ENCODE assay signal across 1 cellular context in the genomic region with DNA sequence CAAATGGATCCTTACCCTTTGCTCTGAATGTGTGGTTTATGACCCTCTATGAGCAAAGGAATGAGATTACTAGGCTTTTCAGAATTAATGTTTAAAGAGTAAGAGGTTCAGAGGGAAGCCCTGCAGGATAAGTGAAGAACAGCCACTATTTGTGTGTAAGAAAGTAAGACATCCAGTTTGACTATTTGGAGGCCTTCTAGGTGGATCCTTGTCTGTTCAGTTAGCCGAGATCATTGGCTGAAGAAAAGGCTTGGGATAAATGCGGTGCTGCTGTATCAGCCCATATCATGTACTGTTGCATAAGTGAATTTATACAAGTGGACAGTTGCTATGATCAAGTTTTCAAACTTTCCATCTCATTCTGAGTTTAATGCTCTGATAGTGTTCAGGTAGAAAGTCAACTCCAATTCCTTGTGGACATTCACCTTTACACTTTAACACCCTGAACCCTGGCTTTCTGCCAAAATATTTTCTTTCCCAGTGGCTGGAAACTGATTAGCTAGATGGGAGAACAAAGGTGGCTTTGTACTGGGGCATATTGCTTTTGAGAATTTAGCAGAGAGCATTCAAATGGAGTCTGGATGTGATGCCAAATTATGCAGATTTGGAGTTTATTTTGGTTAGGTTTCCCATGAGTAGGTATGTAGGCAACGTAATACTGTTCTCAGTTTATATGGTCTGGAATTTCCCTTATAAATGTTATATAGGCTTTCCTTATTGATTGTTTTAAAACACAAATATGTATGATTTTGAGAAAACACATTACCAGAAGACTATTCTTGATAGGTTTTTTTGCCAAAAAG.
TF ChIP-seq lines count a peak whose summit lies in the region.

No MANE protein-coding gene starts in this region.

TF ChIP-seq in HepG2, 621 proteins besides CTCF, POLR2A, EP300 and RAD21 (continued from another document and continues in another):
- TF ChIP-seq AHDC1 (CRISPR knock-in tag; IDR thresholded peaks at IDR 0.05; ENCODE audit: borderline replicate concordance) (peak; percentile 97), ETV5 (CRISPR knock-in tag; IDR thresholded peaks at IDR 0.05; ENCODE audit: borderline replicate concordance) (peak; percentile 55; the same call in 1 of the 2 replicates), ISL2 (CRISPR knock-in tag; IDR thresholded peaks at IDR 0.05) (peak; percentile 78; the same call in 1 of the 2 replicates), ZNF567 (CRISPR knock-in tag; IDR thresholded peaks at IDR 0.05; ENCODE audit: borderline replicate concordance) (0 out of 2 replicates have a peak, but pooled peaks have one; percentile 35), ZNF543 (CRISPR knock-in tag; IDR thresholded peaks at IDR 0.05) (no peak), ZNF326 (CRISPR knock-in tag; IDR thresholded peaks at IDR 0.05; ENCODE audit: borderline replicate concordance) (no peak), NAIF1 (CRISPR knock-in tag; IDR thresholded peaks at IDR 0.05; ENCODE audit: borderline replicate concordance) (0 out of 2 replicates have a peak, but pooled peaks have one; percentile 23), SATB2 (CRISPR knock-in tag; IDR thresholded peaks at IDR 0.05) (peak; percentile 23; the same call in 1 of the 2 replicates), HNF1A (IDR thresholded peaks at IDR 0.05; ENCODE audit: low read depth) (peak; percentile 79), HNF1A (CRISPR knock-in tag; IDR thresholded peaks at IDR 0.05; ENCODE audit: borderline replicate concordance) (peak; percentile 83; the same call in 1 of the 2 replicates), ZNF691 (CRISPR knock-in tag; IDR thresholded peaks at IDR 0.05; ENCODE audit: borderline replicate concordance, low read depth) (peak; percentile 88; the same call in 1 of the 2 replicates), ZNF670 (CRISPR knock-in tag; IDR thresholded peaks at IDR 0.05; ENCODE audit: borderline replicate concordance) (peak; percentile 65; the same call in 1 of the 2 replicates), HIC2 (CRISPR knock-in tag; IDR thresholded peaks at IDR 0.05; ENCODE audit: low read depth) (no peak), NONO (IDR thresholded peaks at IDR 0.05) (no peak), NONO (CRISPR knock-in tag; conservative IDR thresholded peaks at IDR 0.05) (0 out of 2 replicates have a peak, but pooled peaks have one; percentile 52), ZNF772 (CRISPR knock-in tag; IDR thresholded peaks at IDR 0.05) (0 out of 2 replicates have a peak, but pooled peaks have one; percentile 44), PRDM4 (CRISPR knock-in tag; IDR thresholded peaks at IDR 0.05; ENCODE audit: borderline replicate concordance) (no peak), ATF3 (CRISPR knock-in tag; IDR thresholded peaks at IDR 0.05) (0 out of 2 replicates have a peak, but pooled peaks have one; percentile 7), CC2D1A (CRISPR knock-in tag; IDR thresholded peaks at IDR 0.05) (peak; percentile 95; the same call in 1 of the 2 replicates), NR2F6 (IDR thresholded peaks at IDR 0.05) (peak; percentile 85), NR2F6 (CRISPR knock-in tag; IDR thresholded peaks at IDR 0.05) (peak; percentile 94), NR2C2 (CRISPR knock-in tag; IDR thresholded peaks at IDR 0.05; ENCODE audit: borderline replicate concordance) (peak; percentile 88), GZF1 (CRISPR knock-in tag; IDR thresholded peaks at IDR 0.05) (peak; percentile 25; the same call in 1 of the 2 replicates), GFI1 (CRISPR knock-in tag; IDR thresholded peaks at IDR 0.05; ENCODE audit: borderline replicate concordance) (peak; percentile 95), TAF15 (IDR thresholded peaks at IDR 0.05; ENCODE audit: low read depth, low read length, poor library complexity, severe bottlenecking) (no peak)
- TF ChIP-seq, protein P1, sequence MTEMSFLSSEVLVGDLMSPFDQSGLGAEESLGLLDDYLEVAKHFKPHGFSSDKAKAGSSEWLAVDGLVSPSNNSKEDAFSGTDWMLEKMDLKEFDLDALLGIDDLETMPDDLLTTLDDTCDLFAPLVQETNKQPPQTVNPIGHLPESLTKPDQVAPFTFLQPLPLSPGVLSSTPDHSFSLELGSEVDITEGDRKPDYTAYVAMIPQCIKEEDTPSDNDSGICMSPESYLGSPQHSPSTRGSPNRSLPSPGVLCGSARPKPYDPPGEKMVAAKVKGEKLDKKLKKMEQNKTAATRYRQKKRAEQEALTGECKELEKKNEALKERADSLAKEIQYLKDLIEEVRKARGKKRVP (CRISPR knock-in tag; IDR thresholded peaks at IDR 0.05) = peak in 1 of 2 experiments; percentile 10; a peak in 1 of 4 replicates
- TF ChIP-seq, protein P2, sequence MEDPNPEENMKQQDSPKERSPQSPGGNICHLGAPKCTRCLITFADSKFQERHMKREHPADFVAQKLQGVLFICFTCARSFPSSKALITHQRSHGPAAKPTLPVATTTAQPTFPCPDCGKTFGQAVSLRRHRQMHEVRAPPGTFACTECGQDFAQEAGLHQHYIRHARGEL (CRISPR knock-in tag; IDR thresholded peaks at IDR 0.05) = no peak
- TF ChIP-seq, protein P3, sequence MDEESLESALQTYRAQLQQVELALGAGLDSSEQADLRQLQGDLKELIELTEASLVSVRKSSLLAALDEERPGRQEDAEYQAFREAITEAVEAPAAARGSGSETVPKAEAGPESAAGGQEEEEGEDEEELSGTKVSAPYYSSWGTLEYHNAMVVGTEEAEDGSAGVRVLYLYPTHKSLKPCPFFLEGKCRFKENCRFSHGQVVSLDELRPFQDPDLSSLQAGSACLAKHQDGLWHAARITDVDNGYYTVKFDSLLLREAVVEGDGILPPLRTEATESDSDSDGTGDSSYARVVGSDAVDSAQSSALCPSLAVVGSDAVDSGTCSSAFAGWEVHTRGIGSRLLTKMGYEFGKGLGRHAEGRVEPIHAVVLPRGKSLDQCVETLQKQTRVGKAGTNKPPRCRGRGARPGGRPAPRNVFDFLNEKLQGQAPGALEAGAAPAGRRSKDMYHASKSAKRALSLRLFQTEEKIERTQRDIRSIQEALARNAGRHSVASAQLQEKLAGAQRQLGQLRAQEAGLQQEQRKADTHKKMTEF (CRISPR knock-in tag; IDR thresholded peaks at IDR 0.05) = peak; percentile 73; the same call in 1 of the 2 replicates
